In genomic region chr12:31659087-31659942, GRCh38 we compare ENCODE assay signal across 8 cellular contexts.
DNase-seq lines count a peak whose midpoint lies in the region; ATAC-seq lines count a peak whose summit lies in the region.

Gene ETFBKMT, plus strand, starts transcription at chr12:31659688. Its CDS starts 2,266 bp downstream, at chr12:31661954.

- peaks cover 12% of the 10 kb centered on the region for H3K4me1 Mint-ChIP-seq in central memory CD8-positive, alpha-beta T cell

- peak within 1 kb of the TSS; percentile 84 for H3K4me3 Mint-ChIP-seq in central memory CD8-positive, alpha-beta T cell

- H3K27ac Mint-ChIP-seq in central memory CD8-positive, alpha-beta T cell (ENCODE audit: low read depth), result peak within 1 kb of the TSS; percentile 85

- no peaks in the 10 kb centered on the region for H3K9me3 Mint-ChIP-seq in central memory CD8-positive, alpha-beta T cell

- H3K27me3 Mint-ChIP-seq in central memory CD8-positive, alpha-beta T cell, result no peaks in the 10 kb centered on the region

- ATAC-seq in GM18907 (IDR thresholded peaks at IDR 0.05; ENCODE audit: unreplicated experiment), result peak; percentile 99
- ATAC-seq in HG03159 (IDR thresholded peaks at IDR 0.05; ENCODE audit: unreplicated experiment), result peak; percentile 99
- peak; percentile 100 for ATAC-seq in central memory CD8-positive, alpha-beta T cell (replicated peaks; ENCODE audit: extremely low read depth, poor library complexity, severe bottlenecking)

- peaks cover 7% of the 10 kb centered on the region for H3K36me3 Mint-ChIP-seq in central memory CD8-positive, alpha-beta T cell (ENCODE audit: insufficient read depth)

- peak; percentile 85 for DNase-seq in AG08396 (ENCODE audit: low spot score)
- peak; percentile 65 for DNase-seq in NCI-H2227 treated with DMSO at 0.1 percent for 48 hours (lab: John Stamatoyannopoulos, UW)
- DNase-seq in activated CD4-positive, CD25-positive, alpha-beta regulatory T cell (lab: John Stamatoyannopoulos, UW), result peak; percentile 73 to 87 (median 82)
- DNase-seq in central memory CD8-positive, alpha-beta T cell (ENCODE audit: low spot score in 2 of 2), result peak; percentile 81 to 87
- peak; percentile 85 for DNase-seq in iris pigment epithelial cell (ENCODE audit: low read depth)
- peak; percentile 86 for DNase-seq in stimulated activated CD4-positive, alpha-beta T cell treated with anti-CD3 and anti-CD28 coated beads, Interleukin-12 subunit alpha, Interleukin-12 subunit beta, amount 100 ng/mL, for 24 hours (ENCODE audit: low read depth in 2 of 2)

Comparison
In these comparisons a context has a peak if more than half of its experiments do, and no peak if none do; other contexts are left out.
1. Peak in every context shown above with its lines: DNase-seq and ATAC-seq.